Comparison of ENCODE assay signal across 24 cellular contexts in genomic region chr2:153971914-153972313, GRCh38.
"Had no signal": no experiment of that assay in that cellular context is flagged by ENCODE, and none has a peak within 500 bp of the region (broad histone marks: within the 10 kb centered on the region; RNA-seq: fewer than 3 reads in every experiment).

No MANE protein-coding gene starts in this region.

- H3K27me3 ChIP-seq: Peyer's patch had no signal

- H3K9me3 Mint-ChIP-seq: activated naive CD8-positive, alpha-beta T cell treated with anti-CD3 and anti-CD28 coated beads for 36 hours had no signal

- H3K36me3 Mint-ChIP-seq: activated naive CD4-positive, alpha-beta T cell treated with anti-CD3 and anti-CD28 coated beads, Interleukin-2, amount 10 ng/mL, durations not matched to agents 7 days and 5 days; activated naive CD8-positive, alpha-beta T cell treated with anti-CD3 and anti-CD28 coated beads for 36 hours had no signal

- H3K4me1 Mint-ChIP-seq: activated B cell treated with CpG ODN at 0.5 μM for 24 hours; activated CD4-positive, alpha-beta memory T cell treated with anti-CD3 and anti-CD28 coated beads, Interleukin-2, amount 10 ng/mL, durations not matched to agents 7 days and 5 days; activated CD4-positive, alpha-beta T cell treated with anti-CD3 and anti-CD28 coated beads for 36 hours; activated naive CD4-positive, alpha-beta T cell treated with anti-CD3 and anti-CD28 coated beads, Interleukin-2, amount 10 ng/mL, durations not matched to agents 7 days and 5 days; activated naive CD8-positive, alpha-beta T cell treated with anti-CD3 and anti-CD28 coated beads for 36 hours; activated T-helper 17 cell treated with anti-CD3 and anti-CD28 coated beads, Interleukin-2, amount 50 U/mL, for 72 hours; T-helper 17 cell had no signal

- H3K4me3 ChIP-seq: Peyer's patch had no signal

- H3K36me3 ChIP-seq: Peyer's patch had no signal

- H3K27me3 Mint-ChIP-seq: activated B cell treated with CpG ODN at 0.5 μM for 24 hours; activated CD4-positive, alpha-beta memory T cell treated with anti-CD3 and anti-CD28 coated beads, Interleukin-2, amount 10 ng/mL, durations not matched to agents 7 days and 5 days; activated CD4-positive, alpha-beta T cell treated with anti-CD3 and anti-CD28 coated beads for 36 hours; activated naive CD4-positive, alpha-beta T cell treated with anti-CD3 and anti-CD28 coated beads, Interleukin-2, amount 10 ng/mL, durations not matched to agents 7 days and 5 days; activated naive CD8-positive, alpha-beta T cell treated with anti-CD3 and anti-CD28 coated beads for 36 hours; activated T-helper 17 cell treated with anti-CD3 and anti-CD28 coated beads, Interleukin-2, amount 50 U/mL, for 72 hours; T-helper 17 cell had no signal

- H3K9me3 ChIP-seq: Peyer's patch had no signal

- ATAC-seq: activated CD4-positive, alpha-beta T cell treated with anti-CD3 and anti-CD28 coated beads for 36 hours; activated T-helper 17 cell treated with anti-CD3 and anti-CD28 coated beads, Interleukin-2, amount 50 U/mL, for 72 hours; T-helper 17 cell had no signal

- H3K27ac ChIP-seq: Peyer's patch had no signal

- H3K4me1 ChIP-seq: Peyer's patch had no signal

- DNase-seq: activated B cell treated with CpG ODN at 0.5 μM for 24 hours; activated CD4-positive, alpha-beta memory T cell treated with anti-CD3 and anti-CD28 coated beads, Interleukin-2, amount 10 ng/mL, durations not matched to agents 7 days and 5 days; activated CD4-positive, alpha-beta T cell treated with anti-CD3 and anti-CD28 coated beads for 36 hours; activated CD4-positive, alpha-beta T cell treated with anti-CD3 and anti-CD28 coated beads, Interleukin-2, amount 50 U/mL, for 1 hour; activated gamma-delta T cell treated with Interleukin-2 at 50 U/mL for 16 hours; activated naive CD4-positive, alpha-beta T cell treated with anti-CD3 and anti-CD28 coated beads, Interleukin-2, amount 10 ng/mL, durations not matched to agents 7 days and 5 days; activated naive CD8-positive, alpha-beta T cell treated with anti-CD3 and anti-CD28 coated beads for 36 hours; activated T-cell treated with anti-CD3 and anti-CD28 coated beads for 4 hours; activated T-cell treated with anti-CD3 and anti-CD28 coated beads, Interleukin-2, amount 50 U/mL, for 48 hours; anterior cingulate cortex; cerebellar nuclear complex; Kasumi-1; NCI-H1105 treated with DMSO at 0.1 percent for 48 hours; NCI-H1436 treated with DMSO at 0.1 percent for 48 hours; NCI-H187 treated with DMSO at 0.1 percent for 48 hours; NCI-H2107; NCI-H2171 treated with DMSO at 0.1 percent for 48 hours; NCI-H526 treated with DMSO at 0.1 percent for 48 hours; NCI-H82; Peyer's patch; SHP77 treated with DMSO at 0.1 percent for 48 hours; T-helper 17 cell; T-helper 9 cell had no signal

- H3K4me3 Mint-ChIP-seq: activated B cell treated with CpG ODN at 0.5 μM for 24 hours; activated CD4-positive, alpha-beta memory T cell treated with anti-CD3 and anti-CD28 coated beads, Interleukin-2, amount 10 ng/mL, durations not matched to agents 7 days and 5 days; activated CD4-positive, alpha-beta T cell treated with anti-CD3 and anti-CD28 coated beads for 36 hours; activated naive CD4-positive, alpha-beta T cell treated with anti-CD3 and anti-CD28 coated beads, Interleukin-2, amount 10 ng/mL, durations not matched to agents 7 days and 5 days; activated naive CD8-positive, alpha-beta T cell treated with anti-CD3 and anti-CD28 coated beads for 36 hours; activated T-helper 17 cell treated with anti-CD3 and anti-CD28 coated beads, Interleukin-2, amount 50 U/mL, for 72 hours; T-helper 17 cell had no signal

- H3K27ac Mint-ChIP-seq: activated B cell treated with CpG ODN at 0.5 μM for 24 hours; activated CD4-positive, alpha-beta memory T cell treated with anti-CD3 and anti-CD28 coated beads, Interleukin-2, amount 10 ng/mL, durations not matched to agents 7 days and 5 days; activated CD4-positive, alpha-beta T cell treated with anti-CD3 and anti-CD28 coated beads for 36 hours; activated naive CD4-positive, alpha-beta T cell treated with anti-CD3 and anti-CD28 coated beads, Interleukin-2, amount 10 ng/mL, durations not matched to agents 7 days and 5 days; activated naive CD8-positive, alpha-beta T cell treated with anti-CD3 and anti-CD28 coated beads for 36 hours; activated T-helper 17 cell treated with anti-CD3 and anti-CD28 coated beads, Interleukin-2, amount 50 U/mL, for 72 hours; T-helper 17 cell had no signal
